Comparison of ENCODE assay signal across 11 cellular contexts in the genomic region with DNA sequence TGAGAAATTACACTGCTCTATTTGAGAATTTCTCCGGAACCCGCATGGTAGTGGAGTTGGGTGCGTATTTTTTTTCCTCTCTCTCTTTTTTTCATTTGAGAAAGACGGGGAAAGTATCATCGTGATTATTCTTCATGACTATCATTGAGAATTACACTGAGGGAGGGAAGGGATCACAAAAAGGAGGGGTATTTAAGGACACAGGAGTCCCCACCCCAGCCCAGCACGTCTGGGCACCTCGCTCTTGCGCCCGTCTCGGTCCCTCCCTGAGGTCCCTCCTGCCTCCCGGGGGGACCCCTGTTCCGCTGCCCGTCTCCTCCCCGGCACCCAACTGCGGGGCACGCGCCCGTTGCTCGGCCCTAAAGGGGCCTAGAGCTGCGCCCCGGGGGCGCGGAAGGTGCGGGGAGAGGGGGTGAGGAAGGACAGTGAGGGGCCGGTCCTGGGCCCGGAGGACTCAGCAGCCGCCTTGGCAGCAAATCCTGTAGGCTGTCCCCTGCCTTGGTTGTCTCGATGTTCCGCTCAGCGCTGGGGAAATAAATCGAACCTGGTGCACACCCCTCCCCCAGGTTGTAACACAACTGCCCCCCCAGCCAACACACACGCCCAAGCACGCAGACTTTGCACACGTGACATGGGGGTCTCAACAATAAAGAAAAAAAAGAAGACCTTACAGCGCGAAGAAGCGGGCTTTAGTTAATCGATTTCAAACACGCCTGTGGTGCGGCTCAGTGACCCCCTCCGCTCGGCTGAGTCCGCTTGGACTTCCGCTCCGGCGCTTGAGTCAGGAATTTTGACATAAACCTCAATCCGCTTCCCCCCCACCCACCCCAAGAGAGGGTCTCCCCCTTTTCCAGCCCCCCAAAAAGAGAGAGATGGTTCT. TPM values are rescaled to one million over a fixed set of nuclear protein-coding genes. Genes with fewer than 3 reads are reported as not detected.
DNase-seq lines count a peak whose midpoint lies in the region; ATAC-seq and TF ChIP-seq lines count a peak whose summit lies in the region.
"Had no signal": no experiment of that assay in that cellular context is flagged by ENCODE, and none has a peak within 500 bp of the region (broad histone marks: within the 10 kb centered on the region; RNA-seq: fewer than 3 reads in every experiment).

No MANE protein-coding gene starts in this region.

- no peak overlapping the region for H3K9ac ChIP-seq in HUES64 (ENCODE audit: low read depth, low read length)

- 1% methylated on average over 41 of the region's 47 CpGs for WGBS in HUES64
- 8% methylated on average over 41 of the region's 47 CpGs for WGBS in suprapubic skin
- WGBS in adrenal gland, 4 donors, result 9 to 13% (median 11%) methylated on average over 29 to 47 of the region's 47 CpGs

- DNase-seq in Caco-2, result no peak
- DNase-seq in effector memory CD8-positive, alpha-beta T cell, result no peak
- no peak for DNase-seq in neural crest cell (ENCODE audit: low read depth, low spot score)
- no peak for DNase-seq in suprapubic skin (ENCODE audit: low spot score in 2 of 2)
- no peak for DNase-seq in SW480 (ENCODE audit: low spot score)
- no peak for DNase-seq in adrenal gland
- DNase-seq: left ventricle myocardium superior; NCI-H1417 treated with DMSO at 0.1 percent for 48 hours; SJCRH30; stimulated activated CD4-positive, alpha-beta T cell treated with anti-CD3 and anti-CD28 coated beads, Interleukin-4, amount 100 ng/mL, for 24 hours had no signal

- BruUV-seq in Caco-2 (replicated peaks; lab: Mats Ljungman, UMichigan), result no TSS peak

- intact Hi-C loops in Caco-2 (cut with micrococcal nuclease; ENCODE audit: unreplicated experiment), result no loop called here
- intact Hi-C loops in adrenal gland (cut with DNase I), result no loop called here

- H3K4me3 Mint-ChIP-seq in Caco-2 (ENCODE audit: unreplicated experiment) (peak overlapping the region; percentile 82), neural crest cell (peak overlapping the region; percentile 50)
- H3K4me3 Mint-ChIP-seq in effector memory CD8-positive, alpha-beta T cell, result peak overlapping the region; percentile 47 to 54

- peaks cover 20% of the 10 kb centered on the region for H3K4me1 Mint-ChIP-seq in Caco-2 (ENCODE audit: low read depth, unreplicated experiment)
- H3K4me1 Mint-ChIP-seq in effector memory CD8-positive, alpha-beta T cell (ENCODE audit: low read depth in 2 of 2), result peaks cover 16 to 19% of the 10 kb centered on the region in 2 donors
- peaks cover 7% of the 10 kb centered on the region for H3K4me1 Mint-ChIP-seq in neural crest cell

- CTCF ChIA-PET in Caco-2 (lab: Charles Lee), result no interaction called here

- H3K4me3 ChIP-seq in Caco-2 (ENCODE audit: low read depth, low read length) (no peak overlapping the region), HUES64 (ENCODE audit: low read length) (peak overlapping the region; percentile 28), suprapubic skin (no peak overlapping the region), adrenal gland (no peak overlapping the region)
- H3K4me3 ChIP-seq: SJCRH30 had no signal

- no peak for TF ChIP-seq EP300 in suprapubic skin (IDR thresholded peaks at IDR 0.05)

- H3K9me3 ChIP-seq in Caco-2, result no peaks in the 10 kb centered on the region; the same call in 1 of the 2 replicates
- H3K9me3 ChIP-seq in HUES64 (ENCODE audit: insufficient read depth, low read depth, low read length), result no peaks in the 10 kb centered on the region
- no peaks in the 10 kb centered on the region for H3K9me3 ChIP-seq in suprapubic skin
- no peaks in the 10 kb centered on the region for H3K9me3 ChIP-seq in adrenal gland (replicated peaks in 1 of 3)
- H3K9me3 ChIP-seq: SJCRH30 had no signal

- H3K27ac ChIP-seq in HUES64 (ENCODE audit: low read depth, low read length), result no peak overlapping the region
- H3K27ac ChIP-seq in suprapubic skin, result no peak overlapping the region
- H3K27ac ChIP-seq in adrenal gland, result no peak overlapping the region
- H3K27ac ChIP-seq: SJCRH30 had no signal

- H3K4me1 ChIP-seq in Caco-2, result peaks cover 21% of the 10 kb centered on the region
- peaks cover 17% of the 10 kb centered on the region for H3K4me1 ChIP-seq in HUES64 (ENCODE audit: insufficient read depth, low read length)
- H3K4me1 ChIP-seq in suprapubic skin, result peaks cover 45% of the 10 kb centered on the region
- peaks cover 0 to 24% of the 10 kb centered on the region in 2 donors for H3K4me1 ChIP-seq in adrenal gland (replicated peaks in 1 of 2)
- H3K4me1 ChIP-seq: SJCRH30 had no signal

- TF ChIP-seq CTCF in Caco-2 (IDR thresholded peaks at IDR 0.05; ENCODE audit: insufficient read depth in 1 of 2, low read depth in 1 of 2, low read length in 1 of 2, severe bottlenecking in 1 of 2, unreplicated experiment in 1 of 2), result no peak
- no peak for TF ChIP-seq CTCF in neural crest cell (conservative IDR thresholded peaks at IDR 0.05)
- TF ChIP-seq CTCF in suprapubic skin (IDR thresholded peaks at IDR 0.05), result no peak
- no peak for TF ChIP-seq CTCF in adrenal gland (IDR thresholded peaks at IDR 0.05)

- TF ChIP-seq POLR2A in suprapubic skin (IDR thresholded peaks at IDR 0.05) (no peak), adrenal gland (IDR thresholded peaks at IDR 0.05) (no peak)

- POLR2A ChIA-PET in Caco-2 (lab: Charles Lee), result no interaction called here

- H3K27me3 ChIP-seq in Caco-2 (replicated peaks; ENCODE audit: control insufficient read depth, insufficient read depth, low read length) (no peaks in the 10 kb centered on the region), HUES64 (ENCODE audit: insufficient read depth, low read length) (peaks cover 100% of the 10 kb centered on the region), suprapubic skin (peaks cover 100% of the 10 kb centered on the region), adrenal gland (peaks cover 73% of the 10 kb centered on the region)
- H3K27me3 ChIP-seq: SJCRH30 had no signal

- no peaks in the 10 kb centered on the region for H3K36me3 ChIP-seq in Caco-2 (ENCODE audit: control insufficient read depth, insufficient read depth, low read length)
- no peaks in the 10 kb centered on the region for H3K36me3 ChIP-seq in HUES64 (ENCODE audit: insufficient read depth, low read length)
- H3K36me3 ChIP-seq in suprapubic skin, result no peaks in the 10 kb centered on the region
- no peaks in the 10 kb centered on the region for H3K36me3 ChIP-seq in adrenal gland (replicated peaks in 1 of 2)
- H3K36me3 ChIP-seq: SJCRH30 had no signal

- H3K27me3 Mint-ChIP-seq in Caco-2 (ENCODE audit: insufficient read depth, unreplicated experiment), result peaks cover 4% of the 10 kb centered on the region
- peaks cover 77 to 95% of the 10 kb centered on the region in 2 donors for H3K27me3 Mint-ChIP-seq in effector memory CD8-positive, alpha-beta T cell
- H3K27me3 Mint-ChIP-seq in neural crest cell (ENCODE audit: low read depth), result peaks cover 99% of the 10 kb centered on the region

- H3K27ac Mint-ChIP-seq in Caco-2 (ENCODE audit: unreplicated experiment) (no peak overlapping the region), neural crest cell (ENCODE audit: unreplicated experiment) (no peak overlapping the region)
- peak overlapping the region in 1 of 2 donors; percentile 23 for H3K27ac Mint-ChIP-seq in effector memory CD8-positive, alpha-beta T cell

- H3K36me3 Mint-ChIP-seq in Caco-2 (ENCODE audit: insufficient read depth, unreplicated experiment), result no peaks in the 10 kb centered on the region
- peaks cover 60% of the 10 kb centered on the region for H3K36me3 Mint-ChIP-seq in effector memory CD8-positive, alpha-beta T cell (ENCODE audit: insufficient read depth)
- H3K36me3 Mint-ChIP-seq in neural crest cell (ENCODE audit: low read depth), result no peaks in the 10 kb centered on the region

- no peak for ATAC-seq in effector memory CD8-positive, alpha-beta T cell (replicated peaks)
- ATAC-seq: left ventricle myocardium superior had no signal

- H3K9me3 Mint-ChIP-seq in Caco-2 (ENCODE audit: unreplicated experiment) (no peaks in the 10 kb centered on the region), neural crest cell (no peaks in the 10 kb centered on the region)
- peaks cover 0 to 2% of the 10 kb centered on the region in 2 donors for H3K9me3 Mint-ChIP-seq in effector memory CD8-positive, alpha-beta T cell

RNA-seq across cellular contexts. Expression of a gene that starts 18.6 kb away (rescaled TPM):
- 27.7 and 32.0 TPM in 2 replicates for total RNA-seq in Caco-2 (2022)
- 1.3 TPM for polyA plus RNA-seq in HUES64 (2013, experiment 1 of 2)
- 1.6 TPM for polyA plus RNA-seq in HUES64 (2013, experiment 2 of 2)
- total RNA-seq in neural crest cell, result 0.35 and 0.39 TPM in 2 replicates
- 100 to 1,000 TPM in 3 of 4 donors, 10 to 100 TPM in 1; 91.0 to 241 (median 164) TPM for total RNA-seq in suprapubic skin
- total RNA-seq in adrenal gland, result 1 to 10 TPM; 1.8 to 7.7 (median 4.7) TPM
- 10 to 100 TPM in 1 of 3 donors, 1 to 10 TPM in 2; 4.0 to 11.6 (median 5.4) TPM for polyA plus RNA-seq in adrenal gland
